In the genomic region with DNA sequence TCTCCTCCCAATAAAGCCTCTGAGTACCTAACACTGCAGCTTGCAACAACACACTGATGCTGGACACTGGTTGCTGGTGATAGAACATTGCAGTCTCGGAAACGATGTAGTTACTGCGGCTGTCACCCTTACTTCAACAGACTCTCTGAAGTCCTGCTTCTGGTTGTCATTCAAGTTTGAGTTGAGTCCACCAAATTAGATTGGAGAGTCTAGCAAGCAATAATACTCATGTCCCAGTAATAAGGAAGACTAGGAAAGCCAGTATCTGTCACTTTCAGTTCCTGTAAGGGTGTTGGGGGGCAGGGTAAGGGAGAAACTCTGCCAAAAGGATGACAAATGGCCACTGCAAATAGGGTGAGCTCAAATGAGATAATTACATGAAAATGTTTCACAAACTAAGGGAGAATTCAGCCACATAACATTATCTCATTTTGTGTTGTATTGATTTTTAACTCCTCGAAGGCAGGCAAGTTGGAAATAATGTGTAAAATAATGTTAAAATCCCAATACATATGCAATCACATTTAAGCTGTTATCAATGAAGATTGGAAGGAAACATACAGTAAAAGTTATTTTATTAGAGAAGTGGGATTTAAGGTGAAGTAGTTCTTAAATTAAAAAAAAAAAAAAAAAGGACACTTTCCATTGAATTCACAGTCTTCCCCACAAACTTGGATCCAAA, we compare ENCODE assay signal across 8 cellular contexts. TPM values are rescaled to one million over a fixed set of nuclear protein-coding genes. Genes with fewer than 3 reads are reported as not detected.
DNase-seq lines count a peak whose midpoint lies in the region; ATAC-seq, FAIRE-seq and TF ChIP-seq lines count a peak whose summit lies in the region.

No MANE protein-coding gene starts in this region.

- no peak overlapping the region for H2BK120ac ChIP-seq in H1 (replicated peaks; ENCODE audit: low read depth, low read length)

- CTCF ChIA-PET in H1 (lab: Charles Lee; ENCODE audit: partially characterized antibody): interaction anchor here (0.6 to 1.6 kb wide), 4 partner anchors 10 to 605 kb away, joined by 3 to 7 read pairs (median 3); no protein-coding TSS in a partner anchor

- peaks cover 0 to 6% (median 2%) of the 10 kb centered on the region in 4 experiments; a peak in 4 of 7 replicates for H3K4me1 ChIP-seq in H1 (replicated peaks in 1 of 4; ENCODE audit: control insufficient read depth in 3 of 4, insufficient read depth in 4 of 4, low read length in 3 of 4)

- H3K4me3 Mint-ChIP-seq in CD14-positive monocyte: peak overlapping the region; percentile 83 to 96

- H3K36me3 Mint-ChIP-seq in CD14-positive monocyte: no peaks in the 10 kb centered on the region

- no peaks in the 10 kb centered on the region for H3K79me1 ChIP-seq in H1 (ENCODE audit: low read depth, low read length)

- H2BK20ac ChIP-seq in H1 (ENCODE audit: low read length): no peak overlapping the region

- peaks cover 0 to 5% of the 10 kb centered on the region in 2 experiments; a peak in 2 of 4 replicates for H3K79me2 ChIP-seq in H1 (ENCODE audit: control insufficient read depth in 1 of 2, insufficient read depth in 2 of 2, low read length in 2 of 2)

- H3K27me3 Mint-ChIP-seq in CD14-positive monocyte (ENCODE audit: low read depth in 3 of 3): no peaks in the 10 kb centered on the region

- H3K36me3 ChIP-seq in H1 (ENCODE audit: control insufficient read depth in 2 of 4, insufficient read depth in 4 of 4, low read length in 3 of 4): no peaks in the 10 kb centered on the region

- H3K9me3 ChIP-seq in H1 (ENCODE audit: insufficient read depth in 2 of 2, low read depth in 1 of 2, low read length in 1 of 2): no peaks in the 10 kb centered on the region

- H3K27ac ChIP-seq in H1 (ENCODE audit: low read depth, low read length): peak overlapping the region; percentile 73; the same call in 1 of the 2 replicates

- no peak overlapping the region for H4K91ac ChIP-seq in H1 (replicated peaks; ENCODE audit: insufficient read length, low read length)

- H3K4me2 ChIP-seq in H1 (ENCODE audit: insufficient read depth in 1 of 2, low read depth in 2 of 2, low read length in 2 of 2): peak overlapping the region; percentile 82 to 92

- peaks cover 28% of the 10 kb centered on the region for H3K4me1 Mint-ChIP-seq in CD14-positive monocyte

- H3K4ac ChIP-seq in H1 (replicated peaks; ENCODE audit: insufficient read length, low read depth, low read length): no peak overlapping the region

- H3K4me3 ChIP-seq in H1 (ENCODE audit: extremely low read depth in 1 of 4, insufficient read depth in 2 of 4, low read depth in 3 of 4, low read length in 4 of 4): peak overlapping the region; percentile 61 to 89 (median 76); a peak in 7 of 8 replicates

- peak overlapping the region; percentile 100 for H2AFZ ChIP-seq in H1 (ENCODE audit: low read length)

- peak overlapping the region; percentile 93; the same call in 1 of the 2 replicates for H2BK12ac ChIP-seq in H1 (ENCODE audit: low read depth, low read length)

- TF ChIP-seq POLR2A in H1 (IDR thresholded peaks at IDR 0.05; ENCODE audit: control extremely low read depth in 1 of 2, low read depth in 2 of 2, low read length in 2 of 2): no peak; a peak in 1 of 3 replicates

- no peak overlapping the region; the same call in 1 of the 2 replicates for H2AK5ac ChIP-seq in H1 (ENCODE audit: low read depth, low read length)

- intact Hi-C loops in CD14-positive monocyte (cut with micrococcal nuclease): no loop called here

- peak overlapping the region in 3 of 4 experiments; percentile 56 to 93 (median 84); a peak in 6 of 7 replicates for H3K9ac ChIP-seq in H1 (replicated peaks in 1 of 4; ENCODE audit: extremely low read depth in 1 of 4, low read depth in 3 of 4, low read length in 3 of 4)

- no peak for TF ChIP-seq EP300 in H1 (IDR thresholded peaks at IDR 0.05; ENCODE audit: borderline replicate concordance in 1 of 2, low read depth in 2 of 2, low read length in 2 of 2)

- no peak overlapping the region; the same call in 1 of the 2 replicates for H2BK5ac ChIP-seq in H1 (ENCODE audit: low read depth, low read length)

- no peak overlapping the region for H3K14ac ChIP-seq in H1 (ENCODE audit: insufficient read length)

- H4K8ac ChIP-seq in H1 (ENCODE audit: extremely low read depth, insufficient read depth, low read length): no peak overlapping the region

- H4K20me1 ChIP-seq in H1 (replicated peaks in 1 of 2; ENCODE audit: control insufficient read depth in 1 of 2, insufficient read depth in 2 of 2, low read length in 2 of 2): no peaks in the 10 kb centered on the region

- DNase-seq in CD14-positive monocyte (ENCODE audit: low spot score) (no peak), RKO (ENCODE audit: low spot score) (peak; percentile 65), H1 (ENCODE audit: low read depth in 1 of 2, low spot score in 2 of 2) (no peak), myocyte (ENCODE audit: low read depth) (peak; percentile 39), NCI-H226 (no peak), NCI-H1048 (lab: John Stamatoyannopoulos, UW) (no peak)

- WGBS in H1 (ENCODE audit: extremely low coverage in 1 of 2, insufficient coverage in 1 of 2, insufficient read length in 1 of 2, insufficient replicate concordance in 2 of 2, low coverage in 1 of 2, low lambda C conversion rate in 2 of 2, missing lambda C conversion rate in 1 of 2), 2 experiments: 92% methylated on average over 4 of the region's 4 CpGs; no CpG with 5 or more reads in 1 of the 2 experiments

- TF ChIP-seq CTCF in CD14-positive monocyte (IDR thresholded peaks at IDR 0.05) (no peak), H1 (IDR thresholded peaks at IDR 0.05; ENCODE audit: control extremely low read depth in 1 of 3, insufficient read depth in 1 of 3, low read depth in 1 of 3, low read length in 3 of 3) (no peak)

- H2BK15ac ChIP-seq in H1 (ENCODE audit: low read length): no peak overlapping the region

- no peak overlapping the region for H3K23ac ChIP-seq in H1 (ENCODE audit: insufficient read length)

- TF ChIP-seq RAD21 in H1 (IDR thresholded peaks at IDR 0.05 in 1 of 2, conservative IDR thresholded peaks at IDR 0.05 in 1 of 2; ENCODE audit: low read depth in 2 of 2, low read length in 2 of 2): no peak

- no peak overlapping the region for H3K56ac ChIP-seq in H1 (replicated peaks; ENCODE audit: insufficient read length, low read depth, low read length)

- peak; percentile 35 for ATAC-seq in GM21786 (IDR thresholded peaks at IDR 0.05; ENCODE audit: unreplicated experiment)
- no peak for ATAC-seq in HG03095 (IDR thresholded peaks at IDR 0.05; ENCODE audit: unreplicated experiment)

- H3K9me3 Mint-ChIP-seq in CD14-positive monocyte: peaks cover 0 to 2% (median 0%) of the 10 kb centered on the region in 7 donors

- FAIRE-seq in H1 (lab: Jason Lieb, UNC): peak; percentile 7

- peak overlapping the region; percentile 91 to 97 (median 96) for H3K27ac Mint-ChIP-seq in CD14-positive monocyte

- peaks cover 3% of the 10 kb centered on the region; the same call in 1 of the 2 replicates for H3K23me2 ChIP-seq in H1 (ENCODE audit: low read depth, low read length)

- peak overlapping the region; percentile 86; the same call in 1 of the 2 replicates for H3K18ac ChIP-seq in H1 (ENCODE audit: extremely low read depth, low read length)

- no peaks in the 10 kb centered on the region for H3K27me3 ChIP-seq in H1 (replicated peaks in 1 of 4; ENCODE audit: control insufficient read depth in 3 of 4, extremely low read depth in 1 of 4, insufficient read depth in 3 of 4, low read length in 3 of 4)

- POLR2A ChIA-PET in H1 (lab: Charles Lee; ENCODE audit: partially characterized antibody): interaction anchor here (1.3 to 3.2 kb wide), 6 partner anchors 7 to 63 kb away, joined by 3 to 21 read pairs (median 10); a partner anchor contains a TSS

- no peak overlapping the region for H4K5ac ChIP-seq in H1 (ENCODE audit: insufficient read length, low read depth, low read length)

TF ChIP-seq in H1, 55 proteins besides CTCF, POLR2A, EP300 and RAD21 (continues in another document):
- no peak for TF ChIP-seq KDM1A (IDR thresholded peaks at IDR 0.05; ENCODE audit: borderline replicate concordance, low read length)
- TF ChIP-seq SP2 (IDR thresholded peaks at IDR 0.05; ENCODE audit: low read length): no peak
- TF ChIP-seq SIRT6 (IDR thresholded peaks at IDR 0.05; ENCODE audit: low read length): no peak

RNA-seq across cellular contexts. Expression of a gene that starts 0.8 kb away (rescaled TPM):
- polyA plus RNA-seq in CD14-positive monocyte (1 to 10 TPM; 3.7 to 6.0 TPM), H1 (2011; rRNA removed) (4.1 and 4.4 TPM in 2 replicates)
- total RNA-seq in H1 (2021; fragmentation: NEBNext Ultra II Directional; extraction: Animal tissue kit (Norgen Biotek cat#: 25700)): 17.2 and 17.8 TPM in 2 replicates
- 8.4 TPM for polyA plus RNA-seq in H1 (2011; cell fraction: cytosol; rRNA removed)
- polyA plus RNA-seq in H1 (2011; cell fraction: nucleus; rRNA removed): 5.7 TPM
- 11.7 to 17.6 TPM (median 13.9 TPM) in 4 replicates for polyA plus RNA-seq in H1 (2012, experiment 1 of 2)
- polyA plus RNA-seq in H1 (2012, experiment 2 of 2): 1.1 TPM
- polyA plus RNA-seq in H1 (2013, experiment 1 of 2): 13.5 TPM
- polyA plus RNA-seq in H1 (2013, experiment 2 of 2): 14.1 TPM
- 11.5 and 12.7 TPM in 2 replicates for polyA minus RNA-seq in H1 (2011; rRNA and poly(A)+ RNA removed)
- 15.6 TPM for polyA minus RNA-seq in H1 (2011; cell fraction: cytosol; rRNA and poly(A)+ RNA removed)
- polyA minus RNA-seq in H1 (2011; cell fraction: nucleus; rRNA and poly(A)+ RNA removed): 41.8 TPM
- total RNA-seq in myocyte: 20.0 and 30.8 TPM in 2 replicates
- 6.8 TPM for polyA plus RNA-seq in myocyte (2012)

RNA-seq across cellular contexts. Expression of a gene that starts 8.3 kb away (rescaled TPM):
- polyA plus RNA-seq in CD14-positive monocyte: 10 to 100 TPM; 14.7 to 19.3 TPM
- 64.2 and 64.5 TPM in 2 replicates for total RNA-seq in H1 (2021; fragmentation: NEBNext Ultra II Directional; extraction: Animal tissue kit (Norgen Biotek cat#: 25700))
- 19.2 and 20.1 TPM in 2 replicates for polyA plus RNA-seq in H1 (2011; rRNA removed)
- 28.1 TPM for polyA plus RNA-seq in H1 (2011; cell fraction: cytosol; rRNA removed)
- polyA plus RNA-seq in H1 (2011; cell fraction: nucleus; rRNA removed): 20.7 TPM
- polyA plus RNA-seq in H1 (2012, experiment 1 of 2): 39.5 to 62.0 TPM (median 44.3 TPM) in 4 replicates
- polyA plus RNA-seq in H1 (2012, experiment 2 of 2): 5.3 TPM
- 31.9 TPM for polyA plus RNA-seq in H1 (2013, experiment 1 of 2)
- polyA plus RNA-seq in H1 (2013, experiment 2 of 2): 32.4 TPM
- polyA minus RNA-seq in H1 (2011; rRNA and poly(A)+ RNA removed): 38.6 and 54.1 TPM in 2 replicates
- polyA minus RNA-seq in H1 (2011; cell fraction: cytosol; rRNA and poly(A)+ RNA removed): 37.7 TPM
- polyA minus RNA-seq in H1 (2011; cell fraction: nucleus; rRNA and poly(A)+ RNA removed): 53.0 TPM
- total RNA-seq in myocyte: 44.8 and 47.2 TPM in 2 replicates
- polyA plus RNA-seq in myocyte (2012): 27.6 TPM

RNA-seq across cellular contexts. Expression of a gene that starts 50.1 kb away (rescaled TPM):
- polyA plus RNA-seq in CD14-positive monocyte (not detected), H1 (2011; rRNA removed) (not detected in 2 replicates)
- not detected in 2 replicates for total RNA-seq in H1 (2021; fragmentation: NEBNext Ultra II Directional; extraction: Animal tissue kit (Norgen Biotek cat#: 25700))
- polyA plus RNA-seq in H1 (2011; cell fraction: cytosol; rRNA removed): not detected
- not detected for polyA plus RNA-seq in H1 (2011; cell fraction: nucleus; rRNA removed)
- 0.07 TPM in 1 of 4 replicates, not detected in the others for polyA plus RNA-seq in H1 (2012, experiment 1 of 2)
- not detected for polyA plus RNA-seq in H1 (2012, experiment 2 of 2)
- not detected for polyA plus RNA-seq in H1 (2013, experiment 1 of 2)
- polyA plus RNA-seq in H1 (2013, experiment 2 of 2): not detected
- polyA minus RNA-seq in H1 (2011; rRNA and poly(A)+ RNA removed): not detected in 2 replicates
- not detected for polyA minus RNA-seq in H1 (2011; cell fraction: cytosol; rRNA and poly(A)+ RNA removed)
- polyA minus RNA-seq in H1 (2011; cell fraction: nucleus; rRNA and poly(A)+ RNA removed): not detected
- total RNA-seq in myocyte: not detected in 2 replicates
- 0.09 TPM for polyA plus RNA-seq in myocyte (2012)

Comparison
In these comparisons a context has a peak if more than half of its experiments do, and no peak if none do; other contexts are left out.
1. DNase-seq: peak in RKO (single experiment) and myocyte (single experiment); none in CD14-positive monocyte (single experiment), H1 (0 of 2), NCI-H226 (single experiment) and NCI-H1048 (single experiment).